ENCODE assay signal across 20 cellular contexts in genomic region chr11:102426570-102426969, GRCh38.
"Had no signal": no experiment of that assay in that cellular context is flagged by ENCODE, and none has a peak within 500 bp of the region (broad histone marks: within the 10 kb centered on the region; RNA-seq: fewer than 3 reads in every experiment).

No MANE protein-coding gene starts in this region.

- DNase-seq: activated CD4-positive, alpha-beta T cell treated with anti-CD3 and anti-CD28 coated beads for 48 hours; activated CD8-positive, alpha-beta T cell treated with anti-CD3 and anti-CD28 coated beads for 36 hours; activated effector memory CD4-positive, alpha-beta T cell treated with Interleukin-2 at 50 U/mL for 16 hours; activated naive CD8-positive, alpha-beta T cell treated with anti-CD3 and anti-CD28 coated beads for 36 hours; activated T-cell treated with anti-CD3 and anti-CD28 coated beads, Interleukin-2, amount 50 U/mL, for 1 hour; body of pancreas; colonic mucosa; erythroblast; gastrocnemius medialis; heart right ventricle; left ventricle myocardium inferior; mammary epithelial cell; right cardiac atrium; stimulated activated naive CD8-positive, alpha-beta T cell treated with anti-CD3 and anti-CD28 coated beads, Interleukin-15, Interleukin-2, amounts not matched to agents 100 U/mL and 50 U/mL, for 24 hours; transverse colon had no signal

- H3K4me3 Mint-ChIP-seq: activated CD8-positive, alpha-beta T cell treated with anti-CD3 and anti-CD28 coated beads for 36 hours; neural progenitor cell; WTC11 had no signal

- H3K36me3 ChIP-seq: colonic mucosa, gastrocnemius medialis, heart right ventricle, neural progenitor cell, prostate gland, transverse colon, vagina had no signal

- H3K4me3 ChIP-seq: body of pancreas, colonic mucosa, gastrocnemius medialis, heart right ventricle, left ventricle myocardium inferior, neural progenitor cell, prostate gland, skin epidermis, transverse colon, vagina had no signal

- H3K9me3 ChIP-seq: body of pancreas, colonic mucosa, gastrocnemius medialis, heart right ventricle, left ventricle myocardium inferior, prostate gland, transverse colon, vagina had no signal

- H3K27me3 ChIP-seq: body of pancreas, colonic mucosa, gastrocnemius medialis, heart right ventricle, neural progenitor cell, transverse colon, vagina had no signal

- H3K4me2 ChIP-seq: neural progenitor cell had no signal

- H2AFZ ChIP-seq: neural progenitor cell had no signal

- H3K27me3 Mint-ChIP-seq: activated CD8-positive, alpha-beta T cell treated with anti-CD3 and anti-CD28 coated beads for 36 hours; activated naive CD8-positive, alpha-beta T cell treated with anti-CD3 and anti-CD28 coated beads for 36 hours had no signal

- H3K27ac ChIP-seq: colonic mucosa, gastrocnemius medialis, heart right ventricle, left ventricle myocardium inferior, neural progenitor cell, prostate gland, transverse colon, vagina had no signal

- H3K9me3 Mint-ChIP-seq: neural progenitor cell had no signal

- ATAC-seq: activated CD8-positive, alpha-beta T cell treated with anti-CD3 and anti-CD28 coated beads for 36 hours; body of pancreas; gastrocnemius medialis; heart right ventricle; right cardiac atrium; stimulated activated naive CD8-positive, alpha-beta T cell treated with anti-CD3 and anti-CD28 coated beads, Interleukin-15, Interleukin-2, amounts not matched to agents 100 U/mL and 50 U/mL, for 24 hours; WTC11 had no signal

- H3K27ac Mint-ChIP-seq: neural progenitor cell had no signal
